Comparison of ENCODE assay signal across 8 cellular contexts in genomic region chr2:125745514-125745913, GRCh38.
DNase-seq lines count a peak whose midpoint lies in the region; ATAC-seq and TF ChIP-seq lines count a peak whose summit lies in the region.

No MANE protein-coding gene starts in this region.

- intact Hi-C loops in A673 (cut with micrococcal nuclease; ENCODE audit: unreplicated experiment): no loop called here

- no peaks in the 10 kb centered on the region for H3K4me1 ChIP-seq in A673 (ENCODE audit: insufficient read depth, low read length, poor library complexity, severe bottlenecking)
- no peaks in the 10 kb centered on the region for H3K4me1 ChIP-seq in RWPE2 (ENCODE audit: insufficient read depth, poor library complexity, severe bottlenecking)

- H3K9me3 ChIP-seq in A673 (ENCODE audit: low read depth, low read length, poor library complexity, severe bottlenecking) (no peaks in the 10 kb centered on the region), RWPE2 (ENCODE audit: severe bottlenecking) (no peaks in the 10 kb centered on the region)

- no peak overlapping the region for H3K27ac Mint-ChIP-seq in T-helper 2 cell treated with Interferon-gamma antibody and Interleukin-4, amounts not matched to agents 5 μg/mL and 100 μg/mL, for 36 hours

- H3K27ac ChIP-seq in A673 (ENCODE audit: low read depth, low read length, poor library complexity, severe bottlenecking) (no peak overlapping the region), RWPE2 (ENCODE audit: poor library complexity, severe bottlenecking) (no peak overlapping the region)

- H3K36me3 Mint-ChIP-seq in T-helper 2 cell treated with Interferon-gamma antibody and Interleukin-4, amounts not matched to agents 5 μg/mL and 100 μg/mL, for 36 hours (ENCODE audit: low read depth): no peaks in the 10 kb centered on the region

- DNase-seq in A673 (ENCODE audit: low spot score) (peak; percentile 32), HEK293T (ENCODE audit: extremely low spot score) (peak; percentile 30), RWPE2 (ENCODE audit: low spot score) (no peak), iPS DF 4.7 (ENCODE audit: extremely low read depth, low spot score) (peak; percentile 56)
- DNase-seq in stimulated activated naive CD4-positive, alpha-beta T cell (lab: John Stamatoyannopoulos, UW): no peak
- no peak for DNase-seq in T-helper 2 cell treated with Interferon-gamma antibody and Interleukin-4, amounts not matched to agents 5 μg/mL and 100 μg/mL, for 36 hours (ENCODE audit: low spot score)

- H3K27me3 ChIP-seq in A673 (replicated peaks; ENCODE audit: insufficient read depth, low read depth, low read length, poor library complexity) (no peaks in the 10 kb centered on the region), RWPE2 (ENCODE audit: insufficient read depth, poor library complexity, severe bottlenecking) (no peaks in the 10 kb centered on the region)

- peak; percentile 41 for TF ChIP-seq CTCF in A673 (conservative IDR thresholded peaks at IDR 0.05; ENCODE audit: low read depth, low read length)
- peak; percentile 25 for TF ChIP-seq CTCF in RWPE2 (IDR thresholded peaks at IDR 0.05; ENCODE audit: poor library complexity, severe bottlenecking)

- no TSS peak for BruUV-seq in A673 (replicated peaks; lab: Mats Ljungman, UMichigan)

- ATAC-seq in RWPE2 (ENCODE audit: low read depth) (peak; percentile 61; the same call in 1 of the 3 replicates), HG03025 (IDR thresholded peaks at IDR 0.05; ENCODE audit: low FRiP score, unreplicated experiment) (no peak), HG02840 (IDR thresholded peaks at IDR 0.05; ENCODE audit: low FRiP score, unreplicated experiment) (no peak)

- POLR2A ChIA-PET in A673 (lab: Charles Lee; ENCODE audit: low non-redundant PET): no interaction called here
- POLR2A ChIA-PET in HEK293T (lab: Yijun Ruan, JAX): no interaction called here

- H3K9me3 Mint-ChIP-seq in T-helper 2 cell treated with Interferon-gamma antibody and Interleukin-4, amounts not matched to agents 5 μg/mL and 100 μg/mL, for 36 hours: no peaks in the 10 kb centered on the region

- no peaks in the 10 kb centered on the region for H3K27me3 Mint-ChIP-seq in T-helper 2 cell treated with Interferon-gamma antibody and Interleukin-4, amounts not matched to agents 5 μg/mL and 100 μg/mL, for 36 hours (ENCODE audit: low read depth)

- CTCF ChIA-PET in A673 (lab: Charles Lee): no interaction called here
- CTCF ChIA-PET in HEK293T (lab: Yijun Ruan, JAX): interaction anchor here (0.9 kb wide), 1 partner anchor 1031 kb away, joined by 3 read pairs; no protein-coding TSS in a partner anchor

- H3K36me3 ChIP-seq in A673 (ENCODE audit: insufficient read depth, low read length, poor library complexity, severe bottlenecking) (no peaks in the 10 kb centered on the region), RWPE2 (ENCODE audit: low read depth) (no peaks in the 10 kb centered on the region)

- H3K4me1 Mint-ChIP-seq in T-helper 2 cell treated with Interferon-gamma antibody and Interleukin-4, amounts not matched to agents 5 μg/mL and 100 μg/mL, for 36 hours (ENCODE audit: low read depth): no peaks in the 10 kb centered on the region

- no peak overlapping the region for H3K4me3 Mint-ChIP-seq in T-helper 2 cell treated with Interferon-gamma antibody and Interleukin-4, amounts not matched to agents 5 μg/mL and 100 μg/mL, for 36 hours

- H3K4me3 ChIP-seq in A673 (ENCODE audit: low read depth, low read length, poor library complexity, severe bottlenecking) (no peak overlapping the region), RWPE2 (ENCODE audit: severe bottlenecking) (no peak overlapping the region)

TF ChIP-seq in HEK293T, 16 proteins besides CTCF, POLR2A, EP300 and RAD21:
- TF ChIP-seq CTBP1 (IDR thresholded peaks at IDR 0.05; ENCODE audit: borderline replicate concordance) (no peak), SUZ12 (IDR thresholded peaks at IDR 0.05) (no peak), LEF1 (IDR thresholded peaks at IDR 0.05; ENCODE audit: borderline replicate concordance) (no peak), FOXK2 (IDR thresholded peaks at IDR 0.05) (no peak), FOXA1 (IDR thresholded peaks at IDR 0.05) (no peak), SP1 (IDR thresholded peaks at IDR 0.05) (no peak), NFRKB (IDR thresholded peaks at IDR 0.05) (no peak), PKNOX1 (IDR thresholded peaks at IDR 0.05) (no peak), L3MBTL2 (conservative IDR thresholded peaks at IDR 0.05) (no peak)

Comparison
In these comparisons a context has a peak if more than half of its experiments do, and no peak if none do; other contexts are left out.
1. DNase-seq: peak in A673 (single experiment), HEK293T (single experiment) and iPS DF 4.7 (single experiment); none in RWPE2 (single experiment), stimulated activated naive CD4-positive, alpha-beta T cell (0 of 6) and T-helper 2 cell treated with Interferon-gamma antibody and Interleukin-4, amounts not matched to agents 5 μg/mL and 100 μg/mL, for 36 hours (single experiment).